In the genomic region with DNA sequence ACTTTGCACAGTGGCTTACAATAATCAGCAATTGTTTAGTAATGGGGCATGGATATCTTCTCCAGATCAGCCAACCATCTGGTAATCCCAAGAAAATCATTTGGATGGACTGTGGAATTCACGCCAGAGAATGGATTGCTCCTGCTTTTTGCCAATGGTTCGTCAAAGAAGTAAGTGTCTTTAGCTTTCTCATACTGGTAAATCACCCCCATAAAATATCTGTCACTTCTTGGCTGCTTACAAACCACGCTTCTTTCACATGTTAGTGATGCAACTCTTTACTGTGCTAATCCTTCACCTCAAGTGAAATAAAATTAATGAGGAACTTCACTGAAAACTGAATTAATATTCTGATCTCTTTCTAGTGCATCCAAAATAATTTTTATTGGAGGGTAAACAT, we compare ENCODE assay signal across 18 cellular contexts. TPM values are rescaled to one million over a fixed set of nuclear protein-coding genes. Genes with fewer than 3 reads are reported as not detected.
"Had no signal": no experiment of that assay in that cellular context is flagged by ENCODE, and none has a peak within 500 bp of the region (broad histone marks: within the 10 kb centered on the region; RNA-seq: fewer than 3 reads in every experiment).

No MANE protein-coding gene starts in this region.

- ATAC-seq: left lung, lower lobe of right lung, natural killer cell had no signal

- DNase-seq: cortex of kidney; dorsolateral prefrontal cortex; effector CD8-positive, alpha-beta T cell; foreskin fibroblast; immature natural killer cell; left lung; lower lobe of right lung; natural killer cell; ovary; small intestine; stimulated activated CD4-positive, alpha-beta T cell treated with anti-CD3 and anti-CD28 coated beads, Interleukin-12 subunit alpha, Interleukin-12 subunit beta, amount 100 ng/mL, for 4 hours; stimulated activated naive CD4-positive, alpha-beta T cell; stomach; substantia nigra; transverse colon had no signal

RNA-seq across cellular contexts. Expression of gene CPO, which starts 18.9 kb away (rescaled TPM):
- total RNA-seq: lower lobe of right lung, myocyte, natural killer cell, right atrium auricular region, transverse colon, ureter had no signal
